ENCODE assay signal across 24 cellular contexts in the genomic region with DNA sequence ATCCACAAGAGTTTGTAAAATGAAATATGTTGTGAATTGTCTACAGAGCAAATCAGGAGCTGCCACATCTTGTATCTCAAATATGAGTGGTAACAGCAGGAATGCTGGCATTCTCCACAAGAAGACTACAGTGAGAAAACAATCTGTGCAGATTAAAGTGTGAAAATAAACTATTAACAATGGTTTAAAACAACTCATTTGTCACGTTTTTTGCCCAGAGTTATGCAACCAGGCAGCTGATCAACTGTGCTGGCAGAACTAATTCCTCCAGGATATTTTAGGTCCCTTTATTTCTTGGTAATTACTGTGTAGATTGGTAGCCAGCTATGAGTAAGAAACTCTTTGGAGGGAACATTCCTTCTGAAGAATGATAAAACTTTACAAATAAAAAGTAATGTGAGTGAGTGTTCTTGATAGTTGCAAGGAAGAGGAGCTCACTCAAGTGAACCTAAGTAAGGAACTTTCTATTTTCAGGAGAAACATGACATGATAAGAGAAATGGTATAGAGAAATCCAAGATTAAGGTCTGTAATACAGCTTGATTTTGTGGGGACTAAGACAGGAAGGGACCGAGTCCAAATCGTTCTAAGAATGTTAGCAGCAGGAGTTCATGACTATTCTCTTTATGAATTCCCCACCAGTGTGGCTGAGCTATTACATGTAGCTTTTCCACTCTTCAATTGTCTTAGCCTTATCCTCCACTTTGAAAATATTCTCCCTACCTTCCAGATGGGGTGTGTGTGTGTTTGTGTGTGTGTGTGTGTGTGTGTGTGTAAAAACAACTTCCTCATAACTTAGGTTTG.
DNase-seq lines count a peak whose midpoint lies in the region; ATAC-seq, FAIRE-seq and TF ChIP-seq lines count a peak whose summit lies in the region.
"Had no signal": no experiment of that assay in that cellular context is flagged by ENCODE, and none has a peak within 500 bp of the region (broad histone marks: within the 10 kb centered on the region; RNA-seq: fewer than 3 reads in every experiment).

No MANE protein-coding gene starts in this region.

- H3K79me2 ChIP-seq in smooth muscle cell (ENCODE audit: low read depth), result no peaks in the 10 kb centered on the region
- H3K79me2 ChIP-seq: parathyroid adenoma had no signal

- no peak overlapping the region for H3K4ac ChIP-seq in mesenchymal stem cell (ENCODE audit: low read depth in 1 of 2, low read length in 2 of 2)

- TF ChIP-seq POLR2A in erythroblast (IDR thresholded peaks at IDR 0.05; ENCODE audit: low read length), result no peak

- TF ChIP-seq CTCF in astrocyte of the spinal cord (IDR thresholded peaks at IDR 0.05; ENCODE audit: low read depth, low read length) (no peak), smooth muscle cell (IDR thresholded peaks at IDR 0.05; ENCODE audit: borderline replicate concordance, insufficient read depth, poor library complexity, severe bottlenecking) (no peak)

- no peak for ATAC-seq in HG02981 (IDR thresholded peaks at IDR 0.05; ENCODE audit: unreplicated experiment)
- ATAC-seq: activated T-cell treated with anti-CD3 and anti-CD28 coated beads, Interleukin-2, amount 50 U/mL, for 72 hours; natural killer cell had no signal

- in situ Hi-C loops in astrocyte of the spinal cord (cut with HindIII; ENCODE audit: low sequenced_read_pairs), result no loop called here

- H4K91ac ChIP-seq in mesenchymal stem cell (ENCODE audit: low read length), result no peak overlapping the region

- no peaks in the 10 kb centered on the region for H3K9me3 ChIP-seq in mesenchymal stem cell (ENCODE audit: control insufficient read depth, low read length)
- no peaks in the 10 kb centered on the region for H3K9me3 ChIP-seq in smooth muscle cell (replicated peaks; ENCODE audit: low read depth)
- H3K9me3 ChIP-seq: esophagus squamous epithelium, vagina had no signal

- H3K18ac ChIP-seq in mesenchymal stem cell (ENCODE audit: low read depth in 1 of 2, low read length in 2 of 2), result no peak overlapping the region

- no peak overlapping the region for H2BK12ac ChIP-seq in mesenchymal stem cell (ENCODE audit: low read length in 2 of 2)

- DNase-seq in LHCN-M2 (ENCODE audit: low read depth), result peak; percentile 58
- peak; percentile 15 for DNase-seq in astrocyte of the spinal cord (ENCODE audit: low read depth, low spot score)
- peak; percentile 8 for DNase-seq in mesenchymal stem cell
- no peak for DNase-seq in smooth muscle cell (lab: John Stamatoyannopoulos, UW; ENCODE audit: unreplicated experiment)
- DNase-seq in urothelium cell line (ENCODE audit: low spot score), result no peak
- no peak for DNase-seq in erythroblast (lab: John Stamatoyannopoulos, UW)
- DNase-seq: activated CD4-positive, alpha-beta T cell treated with anti-CD3 and anti-CD28 coated beads for 48 hours; activated naive CD4-positive, alpha-beta T cell treated with anti-CD3 and anti-CD28 coated beads, Interleukin-2, amount 10 ng/mL, durations not matched to agents 7 days and 5 days; activated T-cell treated with anti-CD3 and anti-CD28 coated beads, Interleukin-2, amount 50 U/mL, for 72 hours; anterior cingulate cortex; CD4-positive, alpha-beta memory T cell; DMS79; effector memory CD4-positive, alpha-beta T cell; esophagus squamous epithelium; mesendoderm; natural killer cell; NCI-H1436; NCI-H2171; NCI-H524 treated with DMSO at 0.1 percent for 48 hours; stimulated activated CD4-positive, alpha-beta T cell treated with anti-CD3 and anti-CD28 coated beads, Interleukin-1b, Interleukin-23, amount 100 ng/mL, for 48 hours had no signal

- H4K20me1 ChIP-seq in smooth muscle cell (ENCODE audit: low read depth), result no peaks in the 10 kb centered on the region

- H3K23ac ChIP-seq in mesenchymal stem cell (ENCODE audit: low read length in 2 of 2), result no peak overlapping the region

- H2BK120ac ChIP-seq in mesenchymal stem cell (ENCODE audit: low read depth, low read length), result no peak overlapping the region

- no peak overlapping the region for H4K8ac ChIP-seq in mesenchymal stem cell (ENCODE audit: low read length)

- H3K4me3 ChIP-seq in astrocyte of the spinal cord (ENCODE audit: low read depth, low read length), result no peak overlapping the region
- H3K4me3 ChIP-seq in mesenchymal stem cell (ENCODE audit: insufficient read depth in 1 of 2, low read depth in 1 of 2, low read length in 2 of 2), result peak overlapping the region in 1 of 2 experiments; percentile 28
- H3K4me3 ChIP-seq in smooth muscle cell, result no peak overlapping the region
- H3K4me3 ChIP-seq: esophagus squamous epithelium, vagina had no signal

- no peak overlapping the region for H2AFZ ChIP-seq in mesenchymal stem cell (ENCODE audit: low read depth, low read length)
- peak overlapping the region; percentile 85 for H2AFZ ChIP-seq in smooth muscle cell (ENCODE audit: low read depth)
- H2AFZ ChIP-seq: parathyroid adenoma had no signal

- H3K14ac ChIP-seq in mesenchymal stem cell (ENCODE audit: low read length in 2 of 2), result no peak overlapping the region

- H3K4me1 ChIP-seq in mesenchymal stem cell (ENCODE audit: control insufficient read depth, insufficient read depth, low read depth, low read length), result no peaks in the 10 kb centered on the region
- peaks cover 12% of the 10 kb centered on the region for H3K4me1 ChIP-seq in smooth muscle cell (ENCODE audit: low read depth)
- H3K4me1 ChIP-seq: parathyroid adenoma, vagina had no signal

- H3F3A ChIP-seq in smooth muscle cell (ENCODE audit: low read depth), result peaks cover 7% of the 10 kb centered on the region

- no peak overlapping the region for H2BK15ac ChIP-seq in mesenchymal stem cell (ENCODE audit: low read depth, poor library complexity, severe bottlenecking)

- no peaks in the 10 kb centered on the region for H3K36me3 ChIP-seq in mesenchymal stem cell (ENCODE audit: control insufficient read depth in 1 of 2, insufficient read depth in 2 of 2, low read depth in 1 of 2, low read length in 2 of 2)
- H3K36me3 ChIP-seq in smooth muscle cell (ENCODE audit: low read depth), result no peaks in the 10 kb centered on the region
- H3K36me3 ChIP-seq: esophagus squamous epithelium, vagina had no signal

- no peak for FAIRE-seq in urothelium cell line (lab: Jason Lieb, UNC)
- FAIRE-seq: RCC 7860 had no signal

- H3K27me3 ChIP-seq in mesenchymal stem cell (ENCODE audit: control insufficient read depth in 1 of 2, insufficient read depth in 1 of 2, low read length in 2 of 2) (no peaks in the 10 kb centered on the region), smooth muscle cell (ENCODE audit: low read depth) (no peaks in the 10 kb centered on the region)
- H3K27me3 ChIP-seq: esophagus squamous epithelium, vagina had no signal

- WGBS in mesenchymal stem cell, result 83% methylated on average over 2 of the region's 3 CpGs
- WGBS in smooth muscle cell (ENCODE audit: low lambda C conversion rate), result 27% methylated on average over 3 of the region's 3 CpGs

- H2BK5ac ChIP-seq in mesenchymal stem cell (ENCODE audit: low read depth, low read length, poor library complexity, severe bottlenecking), result no peak overlapping the region

- H3K4me2 ChIP-seq in mesenchymal stem cell (ENCODE audit: low read length, poor library complexity, severe bottlenecking), result no peak overlapping the region
- peak overlapping the region; percentile 66 for H3K4me2 ChIP-seq in smooth muscle cell

- peak overlapping the region; percentile 33 for H3K9ac ChIP-seq in mesenchymal stem cell (ENCODE audit: low read length)
- no peak overlapping the region for H3K9ac ChIP-seq in smooth muscle cell (ENCODE audit: low read depth)
- H3K9ac ChIP-seq: parathyroid adenoma had no signal

- H3K79me1 ChIP-seq in mesenchymal stem cell (replicated peaks; ENCODE audit: low read length, poor library complexity, severe bottlenecking), result no peaks in the 10 kb centered on the region

- H3K27ac ChIP-seq in mesenchymal stem cell (ENCODE audit: low read length, poor library complexity, severe bottlenecking), result peak overlapping the region; percentile 64
- peak overlapping the region; percentile 70 for H3K27ac ChIP-seq in smooth muscle cell (ENCODE audit: low read depth)
- H3K27ac ChIP-seq: esophagus squamous epithelium, parathyroid adenoma, vagina had no signal

- H2AK5ac ChIP-seq in mesenchymal stem cell (ENCODE audit: low read length, severe bottlenecking), result no peak overlapping the region

Comparison
In these comparisons a context has a peak if more than half of its experiments do, and no peak if none do; other contexts are left out.
1. DNase-seq: peak in LHCN-M2 (single experiment), astrocyte of the spinal cord (single experiment) and mesenchymal stem cell (single experiment); none in smooth muscle cell (single experiment), urothelium cell line (single experiment) and erythroblast (0 of 2).